In genomic region chr10:14688606-14689005, GRCh38 we compare ENCODE assay signal across 18 cellular contexts.
A peak's percentile ranks its signal among the peaks of the same experiment; 100 is the strongest.
DNase-seq lines count a peak whose midpoint lies in the region; TF ChIP-seq lines count a peak whose summit lies in the region.
"Had no signal": no experiment of that assay in that cellular context is flagged by ENCODE, and none has a peak within 500 bp of the region (broad histone marks: within the 10 kb centered on the region; RNA-seq: fewer than 3 reads in every experiment).

No MANE protein-coding gene starts in this region.

- H3K4me1 Mint-ChIP-seq in Caco-2 (ENCODE audit: low read depth, unreplicated experiment), result peaks cover 33% of the 10 kb centered on the region
- H3K4me1 Mint-ChIP-seq in osteocyte (ENCODE audit: unreplicated experiment), result peaks cover 25% of the 10 kb centered on the region

- H3K27ac Mint-ChIP-seq in Caco-2 (ENCODE audit: unreplicated experiment) (peak overlapping the region; percentile 17), osteocyte (ENCODE audit: unreplicated experiment) (peak overlapping the region; percentile 0)
- H3K27ac Mint-ChIP-seq: stimulated activated memory B cell treated with anti-CD40 and anti-IgM and Interleukin-4, amounts not matched to agents 10 μg/mL and 1 μg/mL and 100 μg/mL, for 72 hours had no signal

- no TSS peak for BruUV-seq in Caco-2 (replicated peaks; lab: Mats Ljungman, UMichigan)

- H3K27me3 ChIP-seq in Caco-2 (replicated peaks; ENCODE audit: control insufficient read depth, insufficient read depth, low read length), result no peaks in the 10 kb centered on the region
- H3K27me3 ChIP-seq: hepatocyte, SJCRH30, vagina had no signal

- H3K27me3 Mint-ChIP-seq in Caco-2 (ENCODE audit: insufficient read depth, unreplicated experiment) (no peaks in the 10 kb centered on the region), osteocyte (ENCODE audit: unreplicated experiment) (peaks cover 6% of the 10 kb centered on the region)
- H3K27me3 Mint-ChIP-seq: naive B cell; stimulated activated memory B cell treated with anti-CD40 and anti-IgM and Interleukin-4, amounts not matched to agents 10 μg/mL and 1 μg/mL and 100 μg/mL, for 72 hours had no signal

- H3K9me3 ChIP-seq in Caco-2, result no peaks in the 10 kb centered on the region
- H3K9me3 ChIP-seq: SJCRH30, vagina had no signal

- H3K36me3 ChIP-seq in Caco-2 (ENCODE audit: control insufficient read depth, insufficient read depth, low read length), result no peaks in the 10 kb centered on the region
- H3K36me3 ChIP-seq: SJCRH30, vagina had no signal

- DNase-seq in Caco-2 (no peak), choroid plexus epithelial cell (ENCODE audit: low read depth) (peak; percentile 66), osteocyte (ENCODE audit: extremely low spot score, unreplicated experiment) (no peak), C1 segment of cervical spinal cord (lab: John Stamatoyannopoulos, UW) (no peak), HK-2 (ENCODE audit: unreplicated experiment) (no peak)
- DNase-seq in Jurkat, Clone E6-1 (ENCODE audit: low read depth, low spot score), result peak; percentile 5
- DNase-seq in activated naive CD4-positive, alpha-beta T cell treated with Interleukin-2 at 50 U/mL for 16 hours, result no peak
- DNase-seq in activated CD4-positive, alpha-beta T cell treated with anti-CD3 and anti-CD28 coated beads for 4 hours, result no peak
- DNase-seq: activated effector memory CD4-positive, alpha-beta T cell treated with Interleukin-2 at 50 U/mL for 16 hours; COR-L47; naive B cell; NCI-H226; right cardiac atrium; stimulated activated CD4-positive, alpha-beta T cell treated with anti-CD3 and anti-CD28 coated beads, Interleukin-4, amount 100 ng/mL, for 4 hours had no signal

- POLR2A ChIA-PET in Caco-2 (lab: Charles Lee), result no interaction called here

- no peak overlapping the region for H3K4me3 Mint-ChIP-seq in Caco-2 (ENCODE audit: unreplicated experiment)
- H3K4me3 Mint-ChIP-seq in osteocyte (ENCODE audit: unreplicated experiment), result no peak overlapping the region
- H3K4me3 Mint-ChIP-seq: naive B cell; stimulated activated memory B cell treated with anti-CD40 and anti-IgM and Interleukin-4, amounts not matched to agents 10 μg/mL and 1 μg/mL and 100 μg/mL, for 72 hours had no signal

- intact Hi-C loops in Caco-2 (cut with micrococcal nuclease; ENCODE audit: unreplicated experiment), result loop anchor here (5.0 kb wide), 1 partner anchor 134 kb away; no protein-coding TSS in a partner anchor

- no peak overlapping the region for H3K4me3 ChIP-seq in Caco-2 (ENCODE audit: low read depth, low read length)
- no peak overlapping the region for H3K4me3 ChIP-seq in Jurkat, Clone E6-1 (ENCODE audit: low read length)
- H3K4me3 ChIP-seq in choroid plexus epithelial cell (ENCODE audit: low read depth, low read length), result no peak overlapping the region
- H3K4me3 ChIP-seq: hepatocyte, SJCRH30, vagina had no signal

- no peak for TF ChIP-seq CTCF in Caco-2 (IDR thresholded peaks at IDR 0.05; ENCODE audit: insufficient read depth in 1 of 2, low read depth in 1 of 2, low read length in 1 of 2, severe bottlenecking in 1 of 2, unreplicated experiment in 1 of 2)
- TF ChIP-seq CTCF in choroid plexus epithelial cell (conservative IDR thresholded peaks at IDR 0.05; ENCODE audit: low read depth, low read length), result no peak
- TF ChIP-seq CTCF in osteocyte (IDR thresholded peaks at IDR 0.05), result no peak

- H3K4me1 ChIP-seq in Caco-2, result peaks cover 33% of the 10 kb centered on the region
- H3K4me1 ChIP-seq: SJCRH30, vagina had no signal

- H3K36me3 Mint-ChIP-seq in Caco-2 (ENCODE audit: insufficient read depth, unreplicated experiment) (no peaks in the 10 kb centered on the region), osteocyte (ENCODE audit: unreplicated experiment) (no peaks in the 10 kb centered on the region)
- H3K36me3 Mint-ChIP-seq: naive B cell; stimulated activated memory B cell treated with anti-CD40 and anti-IgM and Interleukin-4, amounts not matched to agents 10 μg/mL and 1 μg/mL and 100 μg/mL, for 72 hours had no signal

- CTCF ChIA-PET in Caco-2 (lab: Charles Lee), result no interaction called here

- H3K9me3 Mint-ChIP-seq in Caco-2 (ENCODE audit: unreplicated experiment) (peaks cover 3% of the 10 kb centered on the region), osteocyte (ENCODE audit: unreplicated experiment) (no peaks in the 10 kb centered on the region)
- H3K9me3 Mint-ChIP-seq: naive B cell; stimulated activated memory B cell treated with anti-CD40 and anti-IgM and Interleukin-4, amounts not matched to agents 10 μg/mL and 1 μg/mL and 100 μg/mL, for 72 hours had no signal

Comparison
In these comparisons a context has a peak if more than half of its experiments do, and no peak if none do; other contexts are left out.
1. DNase-seq: peak in Jurkat, Clone E6-1 (single experiment) and choroid plexus epithelial cell (single experiment); none in Caco-2 (0 of 2), osteocyte (single experiment), activated naive CD4-positive, alpha-beta T cell treated with Interleukin-2 at 50 U/mL for 16 hours (single experiment), activated CD4-positive, alpha-beta T cell treated with anti-CD3 and anti-CD28 coated beads for 4 hours (0 of 2), C1 segment of cervical spinal cord (0 of 14) and HK-2 (single experiment).